Comparison of ENCODE assay signal across 8 cellular contexts in the genomic region with DNA sequence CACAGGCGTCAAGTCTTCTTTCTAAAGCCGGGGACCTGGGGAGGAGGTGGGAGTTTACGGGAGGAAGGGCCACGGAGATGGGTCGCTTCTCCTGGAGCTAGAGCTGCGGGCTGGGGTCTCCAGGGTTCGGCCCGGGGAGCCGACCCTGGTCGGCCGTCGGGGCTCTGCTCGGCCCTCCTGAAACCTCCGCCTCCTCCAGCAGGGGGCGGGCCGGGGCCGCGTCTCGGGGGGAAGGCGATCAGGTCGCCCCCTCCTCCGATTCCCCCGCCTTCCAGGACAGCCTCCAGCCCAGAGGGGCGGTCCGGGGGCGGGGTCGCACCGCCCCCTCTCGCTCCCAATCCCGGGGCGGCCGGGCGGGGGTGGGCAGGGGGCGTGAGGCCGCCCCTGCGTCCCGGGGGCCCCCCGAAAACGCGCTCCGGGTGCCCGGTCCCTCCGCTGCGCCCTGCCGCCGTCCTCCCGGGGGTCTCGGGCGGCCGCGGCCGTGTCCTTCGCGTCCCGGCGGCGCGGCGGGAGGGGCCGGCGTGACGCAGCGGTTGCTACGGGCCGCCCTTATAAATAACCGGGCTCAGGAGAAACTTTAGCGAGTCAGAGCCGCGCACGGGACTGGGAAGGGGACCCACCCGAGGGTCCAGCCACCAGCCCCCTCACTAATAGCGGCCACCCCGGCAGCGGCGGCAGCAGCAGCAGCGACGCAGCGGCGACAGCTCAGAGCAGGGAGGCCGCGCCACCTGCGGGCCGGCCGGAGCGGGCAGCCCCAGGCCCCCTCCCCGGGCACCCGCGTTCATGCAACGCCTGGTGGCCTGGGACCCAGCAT. TPM values are rescaled to one million over a fixed set of nuclear protein-coding genes. Genes with fewer than 3 reads are reported as not detected.
DNase-seq lines count a peak whose midpoint lies in the region; ATAC-seq and TF ChIP-seq lines count a peak whose summit lies in the region.

A gene (plus strand): TSS at position 580 of the 814 bp plus-strand sequence. CDS start 204 bp downstream, at position 784.

- H3K27ac ChIP-seq in MM.1S (ENCODE audit: low read length) (peak within 1 kb of the TSS; percentile 82), SU-DHL-6 (ENCODE audit: low read depth, low read length) (peak within 1 kb of the TSS; percentile 92), parathyroid adenoma (peak within 1 kb of the TSS; percentile 93), tibial nerve (peak within 1 kb of the TSS; percentile 97 to 100 (median 99))

- H3K4me3 Mint-ChIP-seq in activated naive CD8-positive, alpha-beta T cell treated with anti-CD3 and anti-CD28 coated beads for 36 hours: peak within 1 kb of the TSS; percentile 81

- peak within 1 kb of the TSS; percentile 91 for H2AFZ ChIP-seq in MM.1S (ENCODE audit: low read length)
- peak within 1 kb of the TSS; percentile 84 for H2AFZ ChIP-seq in SU-DHL-6 (ENCODE audit: low read depth, low read length, severe bottlenecking)
- H2AFZ ChIP-seq in parathyroid adenoma: peak within 1 kb of the TSS; percentile 90

- H3K36me3 Mint-ChIP-seq in activated naive CD8-positive, alpha-beta T cell treated with anti-CD3 and anti-CD28 coated beads for 36 hours: peaks cover 18% of the 10 kb centered on the region

- peak; percentile 28 to 99 for TF ChIP-seq EP300 in tibial nerve (IDR thresholded peaks at IDR 0.05)

- peaks cover 25% of the 10 kb centered on the region for H3K4me1 Mint-ChIP-seq in activated naive CD8-positive, alpha-beta T cell treated with anti-CD3 and anti-CD28 coated beads for 36 hours

- intact Hi-C loops in head of caudate nucleus (cut with DNase I): loop anchor here (1.0 to 10.0 kb wide), 2 partner anchors 114 to 271 kb away; no protein-coding TSS in a partner anchor

- peak within 1 kb of the TSS; percentile 78 for H3K4me3 ChIP-seq in MM.1S (ENCODE audit: low read length)
- peak within 1 kb of the TSS; percentile 83 for H3K4me3 ChIP-seq in SU-DHL-6 (ENCODE audit: insufficient read depth, low read length, poor library complexity, severe bottlenecking)
- peak within 1 kb of the TSS; percentile 81 for H3K4me3 ChIP-seq in parathyroid adenoma (ENCODE audit: low read depth, low read length)
- H3K4me3 ChIP-seq in tibial nerve: peak within 1 kb of the TSS; percentile 85 to 97 (median 90)

- H3K9me3 Mint-ChIP-seq in activated naive CD8-positive, alpha-beta T cell treated with anti-CD3 and anti-CD28 coated beads for 36 hours: no peaks in the 10 kb centered on the region

- TF ChIP-seq CTCF in MM.1S (IDR thresholded peaks at IDR 0.05; ENCODE audit: low read length) (peak; percentile 32), SU-DHL-6 (IDR thresholded peaks at IDR 0.05; ENCODE audit: insufficient read depth, low read length, poor library complexity, severe bottlenecking) (peak; percentile 35), parathyroid adenoma (IDR thresholded peaks at IDR 0.05) (peak; percentile 75), tibial nerve (IDR thresholded peaks at IDR 0.05) (peak; percentile 82 to 97 (median 93))

- H3K27ac Mint-ChIP-seq in activated naive CD8-positive, alpha-beta T cell treated with anti-CD3 and anti-CD28 coated beads for 36 hours: peak within 1 kb of the TSS; percentile 91

- peak within 1 kb of the TSS; percentile 89 for H3K9ac ChIP-seq in MM.1S (ENCODE audit: low read length)
- H3K9ac ChIP-seq in SU-DHL-6 (ENCODE audit: low read length): peak within 1 kb of the TSS; percentile 84
- H3K9ac ChIP-seq in parathyroid adenoma: peak within 1 kb of the TSS; percentile 57

- H4K20me1 ChIP-seq in MM.1S (ENCODE audit: insufficient read depth, low read length) (no peaks in the 10 kb centered on the region), SU-DHL-6 (ENCODE audit: low read depth, low read length) (no peaks in the 10 kb centered on the region)

- H3F3A ChIP-seq in MM.1S (ENCODE audit: insufficient read depth, low read length) (0 out of 2 replicates have a peak, but pooled peaks cover 11% of the 10 kb centered on the region), SU-DHL-6 (ENCODE audit: insufficient read depth) (peaks cover 5% of the 10 kb centered on the region)

- H3K9me2 ChIP-seq in MM.1S (replicated peaks; ENCODE audit: insufficient read depth, low read length) (no peaks in the 10 kb centered on the region), SU-DHL-6 (replicated peaks; ENCODE audit: insufficient read depth, low read length) (no peaks in the 10 kb centered on the region)

- 1 to 3% methylated on average over 20 to 44 of the region's 89 CpGs for WGBS in tibial nerve, 2 donors

- H3K4me2 ChIP-seq in MM.1S (ENCODE audit: low read depth, low read length) (peak within 1 kb of the TSS; percentile 90), SU-DHL-6 (ENCODE audit: low read depth, low read length, poor library complexity, severe bottlenecking) (peak within 1 kb of the TSS; percentile 100), parathyroid adenoma (ENCODE audit: low read length) (peak within 1 kb of the TSS; percentile 80)

- H3K4me1 ChIP-seq in MM.1S (ENCODE audit: low read length) (peaks cover 8% of the 10 kb centered on the region; the same call in 1 of the 2 replicates), parathyroid adenoma (peaks cover 8% of the 10 kb centered on the region), tibial nerve (peaks cover 0 to 48% (median 8%) of the 10 kb centered on the region in 4 donors)

- H3K9me3 ChIP-seq in MM.1S (replicated peaks; ENCODE audit: insufficient read depth, low read length) (no peaks in the 10 kb centered on the region), SU-DHL-6 (ENCODE audit: insufficient read depth, low read length) (no peaks in the 10 kb centered on the region), parathyroid adenoma (ENCODE audit: control insufficient read depth, low read length) (no peaks in the 10 kb centered on the region), tibial nerve (no peaks in the 10 kb centered on the region)

- DNase-seq in DMS 273 treated with DMSO at 0.1 percent for 48 hours (lab: John Stamatoyannopoulos, UW) (peak; percentile 53), MM.1S (peak; percentile 70), head of caudate nucleus (peak in 41 of 42 donors; percentile 47 to 91 (median 80)), tibial nerve (ENCODE audit: low spot score in 2 of 2) (peak; percentile 83 to 90)
- DNase-seq in activated naive CD8-positive, alpha-beta T cell treated with anti-CD3 and anti-CD28 coated beads for 36 hours: peak; percentile 88

- H3K27me3 Mint-ChIP-seq in activated naive CD8-positive, alpha-beta T cell treated with anti-CD3 and anti-CD28 coated beads for 36 hours: peaks cover 8% of the 10 kb centered on the region

- ATAC-seq in GM21576 (IDR thresholded peaks at IDR 0.05; ENCODE audit: unreplicated experiment): peak; percentile 36

- H3K27me3 ChIP-seq in MM.1S (replicated peaks; ENCODE audit: insufficient read depth, low read length): peaks cover 6% of the 10 kb centered on the region
- no peaks in the 10 kb centered on the region for H3K27me3 ChIP-seq in SU-DHL-6 (ENCODE audit: low read length)
- H3K27me3 ChIP-seq in parathyroid adenoma (ENCODE audit: control insufficient read depth, insufficient read depth, low read length): no peaks in the 10 kb centered on the region
- no peaks in the 10 kb centered on the region for H3K27me3 ChIP-seq in tibial nerve

- peak; percentile 99 to 100 for TF ChIP-seq POLR2A in tibial nerve (IDR thresholded peaks at IDR 0.05)

- H3K36me3 ChIP-seq in MM.1S (replicated peaks; ENCODE audit: insufficient read depth, low read length): 0 out of 2 replicates have a peak, but pooled peaks cover 3% of the 10 kb centered on the region
- no peaks in the 10 kb centered on the region for H3K36me3 ChIP-seq in SU-DHL-6 (ENCODE audit: low read length)
- H3K36me3 ChIP-seq in parathyroid adenoma (ENCODE audit: control insufficient read depth, insufficient read depth, low read length): no peaks in the 10 kb centered on the region
- peaks cover 2 to 35% (median 3%) of the 10 kb centered on the region in 3 donors for H3K36me3 ChIP-seq in tibial nerve

- peaks cover 23% of the 10 kb centered on the region for H3K79me2 ChIP-seq in MM.1S (ENCODE audit: low read length)
- H3K79me2 ChIP-seq in SU-DHL-6 (ENCODE audit: insufficient read depth, low read length): peaks cover 19% of the 10 kb centered on the region
- peaks cover 6% of the 10 kb centered on the region for H3K79me2 ChIP-seq in parathyroid adenoma

RNA-seq across cellular contexts. Expression of the gene that starts here (rescaled TPM):
- total RNA-seq in activated naive CD8-positive, alpha-beta T cell treated with anti-CD3 and anti-CD28 coated beads for 36 hours: 10 to 100 TPM; 36.4 to 37.7 TPM
- total RNA-seq in tibial nerve: 100 to 1,000 TPM; 202 to 524 (median 275) TPM

Comparison
In these comparisons a context has a peak if more than half of its experiments do, and no peak if none do; other contexts are left out.
1. Peak in every context shown above with its lines: DNase-seq, ATAC-seq, H3K4me3 ChIP-seq and H3K27ac ChIP-seq.
2. RNA of the gene that starts here (total RNA-seq): 202 to 524 TPM in tibial nerve; 36.4 to 37.7 TPM in activated naive CD8-positive, alpha-beta T cell treated with anti-CD3 and anti-CD28 coated beads for 36 hours; every median in the first group is over 4 times any median in the second.
3. CTCF ChIP-seq: peak in every context shown above with its lines; median percentile 93 in tibial nerve; 75 in parathyroid adenoma; 35 in SU-DHL-6; 32 in MM.1S.